ENCODE assay signal across 1 cellular context in the genomic region with DNA sequence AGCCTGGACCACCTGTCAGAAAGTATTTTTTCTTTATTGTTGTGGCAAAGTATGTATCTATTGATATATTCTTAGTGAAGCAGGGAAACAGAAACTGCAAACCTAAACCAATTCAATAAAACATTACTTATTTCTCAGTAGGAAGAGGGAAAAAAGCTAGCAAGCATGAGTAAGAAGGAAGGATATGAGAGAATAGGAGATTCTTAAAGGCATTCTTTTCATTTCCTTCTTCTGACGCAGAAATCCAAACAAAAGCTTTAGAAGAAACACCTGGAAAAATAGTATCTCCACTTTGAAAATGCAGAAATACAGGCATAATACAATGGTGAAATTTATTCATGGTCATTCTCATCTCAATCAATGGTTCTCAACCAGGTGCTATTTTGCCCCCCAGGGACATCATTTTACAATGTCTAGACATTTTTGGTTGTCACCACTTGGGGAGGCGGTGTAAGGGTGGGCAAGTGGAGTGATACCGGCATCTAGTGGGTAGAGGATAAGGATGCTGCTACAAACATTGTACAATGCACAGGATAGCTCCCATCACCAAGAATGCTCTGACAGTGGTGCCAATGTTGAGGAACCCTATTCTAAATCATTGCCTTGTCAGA.
TF ChIP-seq lines count a peak whose summit lies in the region.

No MANE protein-coding gene starts in this region.

TF ChIP-seq in GM23338, 12 proteins besides CTCF, POLR2A, EP300 and RAD21:
- TF ChIP-seq ZNF331 (CRISPR knock-in tag; IDR thresholded peaks at IDR 0.05; ENCODE audit: low read depth): no peak
- TF ChIP-seq JUNB (IDR thresholded peaks at IDR 0.05; ENCODE audit: unreplicated experiment): no peak
- no peak for TF ChIP-seq POLR2AphosphoS5 (IDR thresholded peaks at IDR 0.05; ENCODE audit: low read depth)
- TF ChIP-seq EZH2 (IDR thresholded peaks at IDR 0.05; ENCODE audit: low read depth, unreplicated experiment): no peak
- TF ChIP-seq, protein P1, sequence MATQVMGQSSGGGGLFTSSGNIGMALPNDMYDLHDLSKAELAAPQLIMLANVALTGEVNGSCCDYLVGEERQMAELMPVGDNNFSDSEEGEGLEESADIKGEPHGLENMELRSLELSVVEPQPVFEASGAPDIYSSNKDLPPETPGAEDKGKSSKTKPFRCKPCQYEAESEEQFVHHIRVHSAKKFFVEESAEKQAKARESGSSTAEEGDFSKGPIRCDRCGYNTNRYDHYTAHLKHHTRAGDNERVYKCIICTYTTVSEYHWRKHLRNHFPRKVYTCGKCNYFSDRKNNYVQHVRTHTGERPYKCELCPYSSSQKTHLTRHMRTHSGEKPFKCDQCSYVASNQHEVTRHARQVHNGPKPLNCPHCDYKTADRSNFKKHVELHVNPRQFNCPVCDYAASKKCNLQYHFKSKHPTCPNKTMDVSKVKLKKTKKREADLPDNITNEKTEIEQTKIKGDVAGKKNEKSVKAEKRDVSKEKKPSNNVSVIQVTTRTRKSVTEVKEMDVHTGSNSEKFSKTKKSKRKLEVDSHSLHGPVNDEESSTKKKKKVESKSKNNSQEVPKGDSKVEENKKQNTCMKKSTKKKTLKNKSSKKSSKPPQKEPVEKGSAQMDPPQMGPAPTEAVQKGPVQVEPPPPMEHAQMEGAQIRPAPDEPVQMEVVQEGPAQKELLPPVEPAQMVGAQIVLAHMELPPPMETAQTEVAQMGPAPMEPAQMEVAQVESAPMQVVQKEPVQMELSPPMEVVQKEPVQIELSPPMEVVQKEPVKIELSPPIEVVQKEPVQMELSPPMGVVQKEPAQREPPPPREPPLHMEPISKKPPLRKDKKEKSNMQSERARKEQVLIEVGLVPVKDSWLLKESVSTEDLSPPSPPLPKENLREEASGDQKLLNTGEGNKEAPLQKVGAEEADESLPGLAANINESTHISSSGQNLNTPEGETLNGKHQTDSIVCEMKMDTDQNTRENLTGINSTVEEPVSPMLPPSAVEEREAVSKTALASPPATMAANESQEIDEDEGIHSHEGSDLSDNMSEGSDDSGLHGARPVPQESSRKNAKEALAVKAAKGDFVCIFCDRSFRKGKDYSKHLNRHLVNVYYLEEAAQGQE (IDR thresholded peaks at IDR 0.05; ENCODE audit: unreplicated experiment): no peak
- TF ChIP-seq ZNF114 (CRISPR knock-in tag; IDR thresholded peaks at IDR 0.05): no peak
- no peak for TF ChIP-seq EZH2phosphoT487 (IDR thresholded peaks at IDR 0.05; ENCODE audit: unreplicated experiment)
- TF ChIP-seq, protein P2, sequence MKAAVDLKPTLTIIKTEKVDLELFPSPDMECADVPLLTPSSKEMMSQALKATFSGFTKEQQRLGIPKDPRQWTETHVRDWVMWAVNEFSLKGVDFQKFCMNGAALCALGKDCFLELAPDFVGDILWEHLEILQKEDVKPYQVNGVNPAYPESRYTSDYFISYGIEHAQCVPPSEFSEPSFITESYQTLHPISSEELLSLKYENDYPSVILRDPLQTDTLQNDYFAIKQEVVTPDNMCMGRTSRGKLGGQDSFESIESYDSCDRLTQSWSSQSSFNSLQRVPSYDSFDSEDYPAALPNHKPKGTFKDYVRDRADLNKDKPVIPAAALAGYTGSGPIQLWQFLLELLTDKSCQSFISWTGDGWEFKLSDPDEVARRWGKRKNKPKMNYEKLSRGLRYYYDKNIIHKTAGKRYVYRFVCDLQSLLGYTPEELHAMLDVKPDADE (IDR thresholded peaks at IDR 0.05): no peak
- TF ChIP-seq, protein P3, sequence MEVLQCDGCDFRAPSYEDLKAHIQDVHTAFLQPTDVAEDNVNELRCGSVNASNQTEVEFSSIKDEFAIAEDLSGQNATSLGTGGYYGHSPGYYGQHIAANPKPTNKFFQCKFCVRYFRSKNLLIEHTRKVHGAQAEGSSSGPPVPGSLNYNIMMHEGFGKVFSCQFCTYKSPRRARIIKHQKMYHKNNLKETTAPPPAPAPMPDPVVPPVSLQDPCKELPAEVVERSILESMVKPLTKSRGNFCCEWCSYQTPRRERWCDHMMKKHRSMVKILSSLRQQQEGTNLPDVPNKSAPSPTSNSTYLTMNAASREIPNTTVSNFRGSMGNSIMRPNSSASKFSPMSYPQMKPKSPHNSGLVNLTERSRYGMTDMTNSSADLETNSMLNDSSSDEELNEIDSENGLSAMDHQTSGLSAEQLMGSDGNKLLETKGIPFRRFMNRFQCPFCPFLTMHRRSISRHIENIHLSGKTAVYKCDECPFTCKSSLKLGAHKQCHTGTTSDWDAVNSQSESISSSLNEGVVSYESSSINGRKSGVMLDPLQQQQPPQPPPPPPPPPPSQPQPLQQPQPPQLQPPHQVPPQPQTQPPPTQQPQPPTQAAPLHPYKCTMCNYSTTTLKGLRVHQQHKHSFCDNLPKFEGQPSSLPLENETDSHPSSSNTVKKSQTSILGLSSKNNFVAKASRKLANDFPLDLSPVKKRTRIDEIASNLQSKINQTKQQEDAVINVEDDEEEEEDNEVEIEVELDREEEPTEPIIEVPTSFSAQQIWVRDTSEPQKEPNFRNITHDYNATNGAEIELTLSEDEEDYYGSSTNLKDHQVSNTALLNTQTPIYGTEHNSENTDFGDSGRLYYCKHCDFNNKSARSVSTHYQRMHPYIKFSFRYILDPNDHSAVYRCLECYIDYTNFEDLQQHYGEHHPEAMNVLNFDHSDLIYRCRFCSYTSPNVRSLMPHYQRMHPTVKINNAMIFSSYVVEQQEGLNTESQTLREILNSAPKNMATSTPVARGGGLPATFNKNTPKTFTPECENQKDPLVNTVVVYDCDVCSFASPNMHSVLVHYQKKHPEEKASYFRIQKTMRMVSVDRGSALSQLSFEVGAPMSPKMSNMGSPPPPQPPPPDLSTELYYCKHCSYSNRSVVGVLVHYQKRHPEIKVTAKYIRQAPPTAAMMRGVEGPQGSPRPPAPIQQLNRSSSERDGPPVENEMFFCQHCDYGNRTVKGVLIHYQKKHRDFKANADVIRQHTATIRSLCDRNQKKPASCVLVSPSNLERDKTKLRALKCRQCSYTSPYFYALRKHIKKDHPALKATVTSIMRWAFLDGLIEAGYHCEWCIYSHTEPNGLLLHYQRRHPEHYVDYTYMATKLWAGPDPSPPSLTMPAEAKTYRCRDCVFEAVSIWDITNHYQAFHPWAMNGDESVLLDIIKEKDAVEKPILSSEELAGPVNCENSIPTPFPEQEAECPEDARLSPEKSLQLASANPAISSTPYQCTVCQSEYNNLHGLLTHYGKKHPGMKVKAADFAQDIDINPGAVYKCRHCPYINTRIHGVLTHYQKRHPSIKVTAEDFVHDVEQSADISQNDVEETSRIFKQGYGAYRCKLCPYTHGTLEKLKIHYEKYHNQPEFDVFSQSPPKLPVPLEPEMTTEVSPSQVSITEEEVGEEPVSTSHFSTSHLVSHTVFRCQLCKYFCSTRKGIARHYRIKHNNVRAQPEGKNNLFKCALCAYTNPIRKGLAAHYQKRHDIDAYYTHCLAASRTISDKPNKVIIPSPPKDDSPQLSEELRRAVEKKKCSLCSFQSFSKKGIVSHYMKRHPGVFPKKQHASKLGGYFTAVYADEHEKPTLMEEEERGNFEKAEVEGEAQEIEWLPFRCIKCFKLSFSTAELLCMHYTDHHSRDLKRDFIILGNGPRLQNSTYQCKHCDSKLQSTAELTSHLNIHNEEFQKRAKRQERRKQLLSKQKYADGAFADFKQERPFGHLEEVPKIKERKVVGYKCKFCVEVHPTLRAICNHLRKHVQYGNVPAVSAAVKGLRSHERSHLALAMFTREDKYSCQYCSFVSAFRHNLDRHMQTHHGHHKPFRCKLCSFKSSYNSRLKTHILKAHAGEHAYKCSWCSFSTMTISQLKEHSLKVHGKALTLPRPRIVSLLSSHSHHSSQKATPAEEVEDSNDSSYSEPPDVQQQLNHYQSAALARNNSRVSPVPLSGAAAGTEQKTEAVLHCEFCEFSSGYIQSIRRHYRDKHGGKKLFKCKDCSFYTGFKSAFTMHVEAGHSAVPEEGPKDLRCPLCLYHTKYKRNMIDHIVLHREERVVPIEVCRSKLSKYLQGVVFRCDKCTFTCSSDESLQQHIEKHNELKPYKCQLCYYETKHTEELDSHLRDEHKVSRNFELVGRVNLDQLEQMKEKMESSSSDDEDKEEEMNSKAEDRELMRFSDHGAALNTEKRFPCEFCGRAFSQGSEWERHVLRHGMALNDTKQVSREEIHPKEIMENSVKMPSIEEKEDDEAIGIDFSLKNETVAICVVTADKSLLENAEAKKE (CRISPR knock-in tag; IDR thresholded peaks at IDR 0.05): no peak
- TF ChIP-seq CREB1 (CRISPR knock-in tag; IDR thresholded peaks at IDR 0.05; ENCODE audit: low read depth): no peak
- no peak for TF ChIP-seq STAT1 (IDR thresholded peaks at IDR 0.05; ENCODE audit: unreplicated experiment)
- no peak for TF ChIP-seq NANOG (IDR thresholded peaks at IDR 0.05; ENCODE audit: borderline replicate concordance)
